Comparison of ENCODE assay signal across 1 cellular context in genomic region chr7:66642186-66642585, GRCh38.
TF ChIP-seq lines count a peak whose summit lies in the region.

No MANE protein-coding gene starts in this region.

TF ChIP-seq in K562, 482 proteins besides CTCF, POLR2A, EP300 and RAD21 (continued from another document):
- TF ChIP-seq RREB1 (CRISPR knock-in tag; IDR thresholded peaks at IDR 0.05) (no peak), TSC22D4 (tag; IDR thresholded peaks at IDR 0.05) (no peak), ZKSCAN8 (CRISPR knock-in tag; IDR thresholded peaks at IDR 0.05) (no peak), POLR2G (IDR thresholded peaks at IDR 0.05; ENCODE audit: low read depth, low read length) (no peak), SMARCA4 (IDR thresholded peaks at IDR 0.05) (no peak), ZNF277 (CRISPR knock-in tag; IDR thresholded peaks at IDR 0.05; ENCODE audit: borderline replicate concordance) (no peak), ARNT (IDR thresholded peaks at IDR 0.05) (no peak), SRF (CRISPR knock-in tag; IDR thresholded peaks at IDR 0.05) (no peak), TRIM24 (IDR thresholded peaks at IDR 0.05) (no peak), TAF9B (IDR thresholded peaks at IDR 0.05; ENCODE audit: partially characterized antibody) (no peak), ZBTB1 (CRISPR knock-in tag; IDR thresholded peaks at IDR 0.05; ENCODE audit: borderline replicate concordance, low read depth) (no peak), THAP12 (CRISPR knock-in tag; IDR thresholded peaks at IDR 0.05) (no peak), RFX5 (IDR thresholded peaks at IDR 0.05; ENCODE audit: low read depth, low read length) (no peak), MAX (CRISPR knock-in tag; IDR thresholded peaks at IDR 0.05) (no peak)
